ENCODE assay signal across 8 cellular contexts in genomic region chr12:6195665-6196535, GRCh38. TPM values are rescaled to one million over a fixed set of nuclear protein-coding genes. Genes with fewer than 3 reads are reported as not detected.
DNase-seq lines count a peak whose midpoint lies in the region; TF ChIP-seq lines count a peak whose summit lies in the region.

No MANE protein-coding gene starts in this region.

- in situ Hi-C loops in astrocyte of the spinal cord (cut with HindIII; ENCODE audit: low sequenced_read_pairs) = no loop called here

- no peak overlapping the region for H3K4me3 ChIP-seq in astrocyte of the spinal cord (ENCODE audit: low read depth, low read length)
- H3K4me3 ChIP-seq in skeletal muscle satellite cell (ENCODE audit: low read length) = no peak overlapping the region

- peak overlapping the region; percentile 11 for H3K9ac ChIP-seq in skeletal muscle satellite cell (ENCODE audit: low read depth, low read length)

- no peaks in the 10 kb centered on the region for H3K27me3 ChIP-seq in skeletal muscle satellite cell (ENCODE audit: control insufficient read depth, insufficient read depth, low read length)

- H3K36me3 ChIP-seq in skeletal muscle satellite cell (ENCODE audit: insufficient read depth, low read length) = no peaks in the 10 kb centered on the region

- H3K9me3 ChIP-seq in skeletal muscle satellite cell (replicated peaks; ENCODE audit: low read length) = no peaks in the 10 kb centered on the region

- no peak overlapping the region for H3K4me2 ChIP-seq in skeletal muscle satellite cell (ENCODE audit: low read length)

- DNase-seq in activated gamma-delta T cell treated with Interleukin-2 at 50 U/mL for 16 hours (peak; percentile 80), activated gamma-delta T cell (lab: John Stamatoyannopoulos, UW) (no peak), NCI-H1048 (lab: John Stamatoyannopoulos, UW) (peak; percentile 62), T-helper 22 cell (ENCODE audit: low read depth) (peak; percentile 23), astrocyte of the spinal cord (ENCODE audit: low read depth, low spot score) (peak; percentile 77), hypothalamus (lab: John Stamatoyannopoulos, UW) (peak in 49 of 51 donors; percentile 27 to 91 (median 69)), cerebellar nuclear complex (lab: John Stamatoyannopoulos, UW) (no peak)

- peak; percentile 92 for TF ChIP-seq CTCF in astrocyte of the spinal cord (IDR thresholded peaks at IDR 0.05; ENCODE audit: low read depth, low read length)

- H3K4me1 ChIP-seq in skeletal muscle satellite cell (ENCODE audit: control insufficient read depth, insufficient read depth, low read length) = peaks cover 18% of the 10 kb centered on the region

RNA-seq across cellular contexts. Expression of gene CD9, which starts 4.3 kb away (rescaled TPM):
- total RNA-seq in skeletal muscle satellite cell (2012; rRNA removed) = 31.7 and 66.4 TPM in 2 replicates

Comparison
In these comparisons a context has a peak if more than half of its experiments do, and no peak if none do; other contexts are left out.
1. DNase-seq: peak in activated gamma-delta T cell treated with Interleukin-2 at 50 U/mL for 16 hours (single experiment), NCI-H1048 (single experiment), T-helper 22 cell (single experiment), astrocyte of the spinal cord (single experiment) and hypothalamus (49 of 51); none in activated gamma-delta T cell (single experiment) and cerebellar nuclear complex (0 of 2).